14 cellular contexts compared by ENCODE assay signal in the genomic region with DNA sequence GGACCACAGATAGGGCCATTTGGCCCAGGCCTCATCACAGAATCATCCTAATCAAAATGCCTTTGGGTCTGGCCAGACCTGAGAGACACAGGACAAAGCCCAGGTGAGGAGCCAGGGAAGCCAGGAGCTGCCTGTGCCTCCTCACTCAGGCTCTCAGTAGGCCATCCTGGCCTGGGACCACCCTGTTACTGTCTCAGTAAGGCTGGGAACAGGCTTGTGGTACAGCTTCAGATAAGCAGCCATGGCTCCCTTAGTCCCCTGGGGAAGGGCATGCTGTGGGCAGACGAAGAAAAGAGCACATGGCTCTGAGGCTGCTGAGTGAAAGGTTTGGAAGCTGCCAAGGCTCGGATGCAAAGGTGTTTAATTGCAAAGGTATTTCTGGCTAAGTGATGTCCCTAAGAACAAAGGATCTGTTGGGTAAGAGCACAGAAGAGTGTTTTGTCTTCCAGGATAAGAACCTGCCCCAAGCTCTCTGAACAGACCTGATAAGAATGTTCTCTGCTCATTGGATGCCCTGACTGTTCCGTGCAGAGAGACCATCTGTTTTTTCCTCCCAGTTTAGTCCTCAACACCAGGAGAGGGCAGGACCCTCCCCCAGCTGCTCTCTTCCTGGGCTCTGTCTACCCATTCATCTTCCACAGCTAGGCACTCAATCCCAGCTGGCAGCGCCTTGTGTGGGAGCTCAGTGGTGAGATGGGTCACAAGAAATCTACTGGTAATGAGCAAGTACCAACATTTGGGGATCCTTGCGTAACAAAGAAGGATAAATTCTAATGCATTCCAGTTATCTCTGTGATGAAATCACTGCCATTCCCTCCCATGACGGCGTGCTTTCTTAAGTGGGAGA. TPM values are rescaled to one million over a fixed set of nuclear protein-coding genes. Genes with fewer than 3 reads are reported as not detected.
DNase-seq lines count a peak whose midpoint lies in the region; ATAC-seq and TF ChIP-seq lines count a peak whose summit lies in the region.
"Had no signal": no experiment of that assay in that cellular context is flagged by ENCODE, and none has a peak within 500 bp of the region (broad histone marks: within the 10 kb centered on the region; RNA-seq: fewer than 3 reads in every experiment).

No MANE protein-coding gene starts in this region.

- H3K4me3 ChIP-seq in GM23248 (no peak overlapping the region), WERI-Rb-1 (ENCODE audit: low read depth, low read length) (no peak overlapping the region), cardiac muscle cell (no peak overlapping the region)
- H3K4me3 ChIP-seq: ascending aorta, SK-N-MC, testis had no signal

- no peak overlapping the region for H3K4me2 ChIP-seq in GM23248 (ENCODE audit: unreplicated experiment)

- H3K9me2 ChIP-seq in GM23248 (ENCODE audit: insufficient read depth) = no peaks in the 10 kb centered on the region

- H3K79me2 ChIP-seq in GM23248 (ENCODE audit: insufficient read depth) = no peaks in the 10 kb centered on the region

- no peaks in the 10 kb centered on the region for H3K4me1 ChIP-seq in GM23248 (ENCODE audit: insufficient read depth)
- peaks cover 9% of the 10 kb centered on the region for H3K4me1 ChIP-seq in cardiac muscle cell (ENCODE audit: low read depth)
- H3K4me1 ChIP-seq: testis had no signal

- H3K27me3 ChIP-seq in GM23248 (replicated peaks; ENCODE audit: insufficient read depth) (no peaks in the 10 kb centered on the region), WERI-Rb-1 (ENCODE audit: insufficient read depth, low read depth, severe bottlenecking) (no peaks in the 10 kb centered on the region), cardiac muscle cell (no peaks in the 10 kb centered on the region)
- H3K27me3 ChIP-seq: ascending aorta, testis had no signal

- H3K27ac ChIP-seq in GM23248 (no peak overlapping the region), WERI-Rb-1 (peak overlapping the region; percentile 66), cardiac muscle cell (no peak overlapping the region)
- H3K27ac ChIP-seq: ascending aorta, SK-N-MC, testis had no signal

- H3K9me3 ChIP-seq in GM23248 (ENCODE audit: low read depth) (no peaks in the 10 kb centered on the region), WERI-Rb-1 (ENCODE audit: severe bottlenecking) (no peaks in the 10 kb centered on the region), cardiac muscle cell (ENCODE audit: low read depth) (no peaks in the 10 kb centered on the region)
- H3K9me3 ChIP-seq: ascending aorta, testis had no signal

- H2AFZ ChIP-seq in GM23248 = no peak overlapping the region

- no peak for TF ChIP-seq CTCF in WERI-Rb-1 (IDR thresholded peaks at IDR 0.05; ENCODE audit: low read depth, low read length)
- TF ChIP-seq CTCF in cardiac muscle cell (IDR thresholded peaks at IDR 0.05; ENCODE audit: low read depth, low read length) = no peak

- no peak for ATAC-seq in GM21737 (IDR thresholded peaks at IDR 0.05; ENCODE audit: unreplicated experiment)
- ATAC-seq in GM18909 (IDR thresholded peaks at IDR 0.05; ENCODE audit: poor library complexity, unreplicated experiment) = no peak

- no peak overlapping the region for H3K9ac ChIP-seq in GM23248

- no peaks in the 10 kb centered on the region for H3F3A ChIP-seq in GM23248 (ENCODE audit: insufficient read depth)

- in situ Hi-C loops in GM23248 (cut with MboI) = no loop called here

- WGBS in GM23248 (ENCODE audit: low coverage in 1 of 2, low lambda C conversion rate in 2 of 2, missing lambda C conversion rate in 2 of 2), 2 experiments = 86 to 91% methylated on average over 7 of the region's 7 CpGs

- H4K20me1 ChIP-seq in GM23248 (ENCODE audit: insufficient read depth) = peaks cover 4% of the 10 kb centered on the region; the same call in 1 of the 2 replicates

- peak; percentile 25 for DNase-seq in GM23248
- peak; percentile 42 for DNase-seq in WERI-Rb-1
- peak; percentile 19 to 74 for DNase-seq in cardiac muscle cell (ENCODE audit: low read depth in 1 of 2, low spot score in 1 of 2)
- DNase-seq in retina = peak; percentile 31
- no peak for DNase-seq in HCEC 1CT
- no peak for DNase-seq in T1000 (lab: John Stamatoyannopoulos, UW)
- DNase-seq: activated CD8-positive, alpha-beta memory T cell treated with anti-CD3 and anti-CD28 coated beads for 24 hours; NCI-H226; testis had no signal

- H3K36me3 ChIP-seq in GM23248 (ENCODE audit: low read depth) = peaks cover 8% of the 10 kb centered on the region; the same call in 1 of the 2 replicates
- peaks cover 12% of the 10 kb centered on the region for H3K36me3 ChIP-seq in WERI-Rb-1
- H3K36me3 ChIP-seq in cardiac muscle cell = no peaks in the 10 kb centered on the region

RNA-seq across cellular contexts. Expression of a gene that starts 17.7 kb away (rescaled TPM):
- 9.0 and 12.3 TPM in 2 replicates for total RNA-seq in GM23248 (2014; rRNA removed; shearing (Covaris generic))
- 8.8 and 9.5 TPM in 2 replicates for polyA plus RNA-seq in GM23248 (2016; fragmentation: Nextera tagmentation; extraction: Ambion mirVana)
- total RNA-seq in cardiac muscle cell = 3.6 and 5.8 TPM in 2 replicates
- 3.0 and 6.7 TPM in 2 replicates for polyA plus RNA-seq in cardiac muscle cell
- total RNA-seq: OCI-LY7 had no signal

Comparison
In these comparisons a context has a peak if more than half of its experiments do, and no peak if none do; other contexts are left out.
1. DNase-seq: peak in GM23248 (single experiment), WERI-Rb-1 (single experiment), cardiac muscle cell (2 of 2) and retina (single experiment); none in HCEC 1CT (single experiment) and T1000 (single experiment).